Comparison of ENCODE assay signal across 18 cellular contexts in the genomic region with DNA sequence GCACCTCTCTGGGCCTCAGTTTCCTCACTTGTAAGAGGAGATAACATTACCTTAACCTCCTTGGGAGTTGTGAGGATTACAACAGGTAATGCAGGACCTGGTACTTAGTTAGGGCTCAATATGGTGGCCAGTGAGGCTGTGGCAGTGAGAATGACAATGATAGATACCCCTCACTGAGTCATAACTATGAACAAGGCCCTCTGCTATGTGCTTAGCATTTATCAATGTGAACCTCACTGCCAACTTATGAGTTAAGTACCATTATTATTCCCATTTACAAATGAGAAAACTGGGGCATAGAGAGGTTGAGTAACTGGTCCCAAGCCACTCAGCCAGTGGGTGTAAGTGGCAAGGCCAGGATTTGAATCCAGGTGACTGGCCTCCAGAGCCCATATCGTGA.
"Had no signal": no experiment of that assay in that cellular context is flagged by ENCODE, and none has a peak within 500 bp of the region (broad histone marks: within the 10 kb centered on the region; RNA-seq: fewer than 3 reads in every experiment).

No MANE protein-coding gene starts in this region.

- H3K9me3 ChIP-seq: body of pancreas had no signal

- H3K27me3 ChIP-seq: body of pancreas had no signal

- H3K4me3 ChIP-seq: body of pancreas had no signal

- ATAC-seq: activated T-cell treated with anti-CD3 and anti-CD28 coated beads, Interleukin-2, amount 50 U/mL, for 4 hours; body of pancreas; PC-3; WTC11 had no signal

- H3K4me1 ChIP-seq: body of pancreas had no signal

- DNase-seq: activated CD4-positive, alpha-beta T cell treated with anti-CD3 and anti-CD28 coated beads, Interleukin-2, amount 10 ng/mL, durations not matched to agents 24 days and 14 days; activated CD4-positive, alpha-beta T cell treated with anti-CD3 and anti-CD28 coated beads, Interleukin-2, amount 50 U/mL, for 48 hours; activated CD4-positive, CD25-positive, alpha-beta regulatory T cell treated with anti-CD3 and anti-CD28 coated beads, Interleukin-2, amount 50 U/mL, for 72 hours; activated effector memory CD4-positive, alpha-beta T cell treated with anti-CD3 and anti-CD28 coated beads, Interleukin-2, amount 50 U/mL, for 16 hours; activated naive CD4-positive, alpha-beta T cell treated with Interleukin-2 at 50 U/mL for 16 hours; activated T-cell treated with anti-CD3 and anti-CD28 coated beads, Interleukin-2, amount 50 U/mL, for 4 hours; body of pancreas; central memory CD4-positive, alpha-beta T cell; Kasumi-1; NCI-H1048; NCI-H146; NCI-H187 treated with DMSO at 0.1 percent for 48 hours; NCI-H2081 treated with DMSO at 0.1 percent for 48 hours; NCI-H446; NCI-H524; PC-3; SHP77 treated with DMSO at 0.1 percent for 48 hours had no signal

- H3K27ac ChIP-seq: body of pancreas had no signal
